ENCODE assay signal across 28 cellular contexts in the genomic region with DNA sequence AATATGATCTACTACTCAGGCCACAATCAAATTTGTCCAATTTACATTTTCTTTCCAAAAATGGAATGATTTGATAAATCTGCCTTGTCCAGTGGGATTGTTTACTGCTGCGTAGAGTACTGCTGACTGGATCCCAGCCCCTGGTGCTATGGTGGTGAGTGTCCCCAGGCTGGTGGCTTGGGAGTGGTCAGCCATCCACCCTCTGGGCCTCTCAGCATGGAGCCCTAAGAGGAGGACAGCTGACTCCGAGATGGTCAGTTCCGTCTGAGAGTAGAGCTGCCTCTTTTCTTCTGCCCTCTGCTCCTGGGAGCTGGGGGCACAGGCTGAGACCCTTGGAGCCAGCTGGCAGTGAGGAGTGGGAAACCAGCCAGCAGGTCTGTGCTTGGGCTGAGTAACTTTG. TPM values are rescaled to one million over a fixed set of nuclear protein-coding genes. Genes with fewer than 3 reads are reported as not detected.
DNase-seq lines count a peak whose midpoint lies in the region; ATAC-seq, FAIRE-seq and TF ChIP-seq lines count a peak whose summit lies in the region.
"Had no signal": no experiment of that assay in that cellular context is flagged by ENCODE, and none has a peak within 500 bp of the region (broad histone marks: within the 10 kb centered on the region; RNA-seq: fewer than 3 reads in every experiment).

No MANE protein-coding gene starts in this region.

- H3K27ac Mint-ChIP-seq in stimulated activated memory B cell treated with anti-CD40 and anti-IgM and Interleukin-4, amounts not matched to agents 10 μg/mL and 1 μg/mL and 100 μg/mL, for 72 hours = no peak overlapping the region
- H3K27ac Mint-ChIP-seq: CD14-positive monocyte; CD4-positive, alpha-beta memory T cell; CD4-positive, CD25-positive, alpha-beta regulatory T cell; CD8-positive, alpha-beta memory T cell had no signal

- TF ChIP-seq RAD21 in K562 (CRISPR knock-in tag; conservative IDR thresholded peaks at IDR 0.05 in 1 of 2, IDR thresholded peaks at IDR 0.05 in 1 of 2) = no peak

- WGBS in K562 (ENCODE audit: insufficient coverage, low coverage, missing lambda C conversion rate) = 0% methylated on average over 3 of the region's 3 CpGs
- no CpG with 5 or more reads among the region's 3 CpGs for WGBS in neuronal stem cell (ENCODE audit: extremely low coverage in 2 of 2, insufficient read length in 2 of 2, insufficient replicate concordance in 1 of 2), 2 donors
- WGBS in aorta, 2 donors = 51 to 57% methylated on average over 3 of the region's 3 CpGs

- H3K4me3 Mint-ChIP-seq in stimulated activated memory B cell treated with anti-CD40 and anti-IgM and Interleukin-4, amounts not matched to agents 10 μg/mL and 1 μg/mL and 100 μg/mL, for 72 hours = no peak overlapping the region
- H3K4me3 Mint-ChIP-seq: CD14-positive monocyte; CD4-positive, alpha-beta memory T cell; CD4-positive, CD25-positive, alpha-beta regulatory T cell; CD8-positive, alpha-beta memory T cell had no signal

- no peak overlapping the region for H2BK5ac ChIP-seq in neuronal stem cell (ENCODE audit: low read length)

- peak overlapping the region; percentile 7 for H3K18ac ChIP-seq in neuronal stem cell (ENCODE audit: low read length)

- POLR2A ChIA-PET in K562 (lab: Yijun Ruan, JAX) = no interaction called here

- TF ChIP-seq CTCF in K562 (IDR thresholded peaks at IDR 0.05 in 2 of 3, conservative IDR thresholded peaks at IDR 0.05 in 1 of 3; ENCODE audit: insufficient read depth in 2 of 3, low read depth in 1 of 3, low read length in 3 of 3) = no peak

- no peak overlapping the region for H2AK5ac ChIP-seq in neuronal stem cell (ENCODE audit: low read depth, low read length)

- H2BK12ac ChIP-seq in neuronal stem cell (ENCODE audit: low read length) = no peak overlapping the region

- H3K4me1 Mint-ChIP-seq in stimulated activated memory B cell treated with anti-CD40 and anti-IgM and Interleukin-4, amounts not matched to agents 10 μg/mL and 1 μg/mL and 100 μg/mL, for 72 hours = no peaks in the 10 kb centered on the region
- H3K4me1 Mint-ChIP-seq: CD14-positive monocyte; CD4-positive, alpha-beta memory T cell; CD4-positive, CD25-positive, alpha-beta regulatory T cell; CD8-positive, alpha-beta memory T cell had no signal

- no peaks in the 10 kb centered on the region for H3K79me1 ChIP-seq in neuronal stem cell (ENCODE audit: low read depth, low read length)

- H3K9me3 Mint-ChIP-seq in stimulated activated memory B cell treated with anti-CD40 and anti-IgM and Interleukin-4, amounts not matched to agents 10 μg/mL and 1 μg/mL and 100 μg/mL, for 72 hours = no peaks in the 10 kb centered on the region

- DNase-seq in K562 (ENCODE audit: extremely low read depth in 1 of 4, low spot score in 3 of 4) (no peak), neuronal stem cell (ENCODE audit: low spot score) (no peak), aorta (no peak), medulla oblongata (ENCODE audit: extremely low spot score) (no peak)
- DNase-seq in stimulated activated CD8-positive, alpha-beta memory T cell treated with anti-CD3 and anti-CD28 coated beads, Interleukin-4, amount 100 ng/mL, for 48 hours = no peak
- DNase-seq: ACHN; BE2C; C1 segment of cervical spinal cord; CD4-positive, alpha-beta memory T cell; CD4-positive, CD25-positive, alpha-beta regulatory T cell; CD8-positive, alpha-beta memory T cell; COR-L47; DMS 273 treated with DMSO at 0.1 percent for 48 hours; DMS153; DMS79; DND-41; EL; GDM1 had no signal

- no peaks in the 10 kb centered on the region for H3K9me1 ChIP-seq in K562 (ENCODE audit: control insufficient read depth, insufficient read depth, low read length)

- no peaks in the 10 kb centered on the region for H3K36me3 Mint-ChIP-seq in stimulated activated memory B cell treated with anti-CD40 and anti-IgM and Interleukin-4, amounts not matched to agents 10 μg/mL and 1 μg/mL and 100 μg/mL, for 72 hours
- H3K36me3 Mint-ChIP-seq: CD14-positive monocyte; CD4-positive, alpha-beta memory T cell; CD4-positive, CD25-positive, alpha-beta regulatory T cell had no signal

- H3K9me3 ChIP-seq in K562 (replicated peaks; ENCODE audit: control insufficient read depth, insufficient read depth, low read depth, low read length) (no peaks in the 10 kb centered on the region), neuronal stem cell (replicated peaks in 1 of 2; ENCODE audit: control insufficient read depth in 2 of 2, insufficient read depth in 1 of 2, low read depth in 1 of 2, low read length in 2 of 2) (no peaks in the 10 kb centered on the region), aorta (ENCODE audit: control insufficient read depth, low read length) (peaks cover 1% of the 10 kb centered on the region)
- H3K9me3 ChIP-seq: BE2C, BLaER1 had no signal

- H2BK120ac ChIP-seq in neuronal stem cell (ENCODE audit: low read depth, low read length) = no peak overlapping the region

- H3K4ac ChIP-seq in neuronal stem cell (ENCODE audit: low read length) = no peak overlapping the region

- no peak overlapping the region for H3K14ac ChIP-seq in neuronal stem cell (ENCODE audit: low read length)

- H4K91ac ChIP-seq in neuronal stem cell (ENCODE audit: low read depth, low read length, poor library complexity) = no peak overlapping the region

- no peaks in the 10 kb centered on the region for H3K79me2 ChIP-seq in K562 (ENCODE audit: control insufficient read depth, insufficient read depth, low read length)

- FAIRE-seq in K562 (lab: Jason Lieb, UNC) = no peak
- FAIRE-seq: A204.1, GM12878, GM12892, GM18507 had no signal

- no peak overlapping the region for H2BK15ac ChIP-seq in neuronal stem cell (ENCODE audit: low read length)

- no peaks in the 10 kb centered on the region for H4K20me1 ChIP-seq in K562 (replicated peaks; ENCODE audit: control insufficient read depth, insufficient read depth, low read length)
- H4K20me1 ChIP-seq: BLaER1 had no signal

- CTCF ChIA-PET in K562 (lab: Yijun Ruan, JAX; ENCODE audit: low intra/inter-chr PET ratio) = no interaction called here

- H3K4me3 ChIP-seq in K562 (no peak overlapping the region), neuronal stem cell (ENCODE audit: low read length in 2 of 2) (no peak overlapping the region), aorta (ENCODE audit: low read length in 2 of 2) (no peak overlapping the region)
- H3K4me3 ChIP-seq: BLaER1, GM12878 had no signal

- H3K27me3 ChIP-seq in K562 (ENCODE audit: control insufficient read depth in 2 of 2, insufficient read depth in 2 of 2, low read length in 2 of 2) (no peaks in the 10 kb centered on the region; a peak in 2 of 5 replicates), neuronal stem cell (ENCODE audit: control insufficient read depth in 3 of 3, insufficient read depth in 3 of 3, low read depth in 1 of 3, low read length in 3 of 3) (peaks cover 0 to 4% (median 0%) of the 10 kb centered on the region in 3 experiments), aorta (ENCODE audit: control insufficient read depth in 1 of 2, insufficient read depth in 2 of 2, low read length in 1 of 2) (no peaks in the 10 kb centered on the region)
- H3K27me3 ChIP-seq: BLaER1 had no signal

- H4K8ac ChIP-seq in neuronal stem cell (ENCODE audit: low read depth, low read length) = no peak overlapping the region

- no peaks in the 10 kb centered on the region for H3K36me3 ChIP-seq in K562 (ENCODE audit: control insufficient read depth, insufficient read depth, low read length)
- H3K36me3 ChIP-seq in neuronal stem cell (replicated peaks in 1 of 2; ENCODE audit: control insufficient read depth in 2 of 2, insufficient read depth in 2 of 2, low read length in 2 of 2) = no peaks in the 10 kb centered on the region
- no peaks in the 10 kb centered on the region for H3K36me3 ChIP-seq in aorta (ENCODE audit: control insufficient read depth in 1 of 2, insufficient read depth in 2 of 2, low read length in 1 of 2)
- H3K36me3 ChIP-seq: BE2C, BLaER1 had no signal

- in situ Hi-C loops in K562 (cut with MboI) = no loop called here

- intact Hi-C loops in K562 (cut with micrococcal nuclease) = no loop called here
- intact Hi-C loops in aorta (cut with DNase I) = no loop called here

- H3K27me3 Mint-ChIP-seq in stimulated activated memory B cell treated with anti-CD40 and anti-IgM and Interleukin-4, amounts not matched to agents 10 μg/mL and 1 μg/mL and 100 μg/mL, for 72 hours = peaks cover 38% of the 10 kb centered on the region

- TF ChIP-seq POLR2A in K562 (conservative IDR thresholded peaks at IDR 0.05) = no peak

- H3K27ac ChIP-seq in K562 (ENCODE audit: extremely low read depth, low read depth, low read length) (no peak overlapping the region), neuronal stem cell (replicated peaks; ENCODE audit: low read length) (no peak overlapping the region), aorta (ENCODE audit: low read depth in 1 of 2, low read length in 2 of 2) (no peak overlapping the region)
- H3K27ac ChIP-seq: 22Rv1, BLaER1 had no signal

- no peak for TF ChIP-seq EP300 in K562 (IDR thresholded peaks at IDR 0.05; ENCODE audit: low read length)

- H3K23ac ChIP-seq in neuronal stem cell (ENCODE audit: low read depth, low read length, poor library complexity) = no peak overlapping the region

- no peak overlapping the region for H2AFZ ChIP-seq in K562 (ENCODE audit: low read depth, low read length)
- H2AFZ ChIP-seq in neuronal stem cell (ENCODE audit: low read length) = no peak overlapping the region

- no TSS peak for BruUV-seq in K562 (replicated peaks; lab: Mats Ljungman, UMichigan)

- no peaks in the 10 kb centered on the region for H3K4me1 ChIP-seq in K562 (replicated peaks in 1 of 2; ENCODE audit: control insufficient read depth in 2 of 2, insufficient read depth in 2 of 2, low read length in 2 of 2)
- H3K4me1 ChIP-seq in neuronal stem cell (ENCODE audit: control insufficient read depth in 2 of 2, insufficient read depth in 1 of 2, low read depth in 1 of 2, low read length in 2 of 2) = no peaks in the 10 kb centered on the region
- no peaks in the 10 kb centered on the region for H3K4me1 ChIP-seq in aorta (ENCODE audit: control insufficient read depth in 1 of 2, insufficient read depth in 2 of 2, low read length in 2 of 2)
- H3K4me1 ChIP-seq: BE2C, BLaER1 had no signal

- H3K4me2 ChIP-seq in K562 (ENCODE audit: insufficient read depth, low read length) = no peak overlapping the region
- no peak overlapping the region for H3K4me2 ChIP-seq in neuronal stem cell (ENCODE audit: insufficient read depth, low read length, poor library complexity, severe bottlenecking)
- H3K4me2 ChIP-seq: BLaER1 had no signal

- H3K9ac ChIP-seq in K562 (ENCODE audit: insufficient read depth in 1 of 2, low read depth in 2 of 2, low read length in 2 of 2) (peak overlapping the region in 1 of 2 experiments; percentile 55; a peak in 1 of 4 replicates), neuronal stem cell (ENCODE audit: low read depth, low read length, poor library complexity) (peak overlapping the region; percentile 53)
- H3K9ac ChIP-seq: BLaER1 had no signal

- peak; percentile 61; the same call in 2 of the 3 replicates for ATAC-seq in K562
- ATAC-seq in stimulated activated memory B cell treated with anti-CD40 and anti-IgM and Interleukin-4, amounts not matched to agents 10 μg/mL and 1 μg/mL and 100 μg/mL, for 72 hours = peak; percentile 31
- peak; percentile 54 for ATAC-seq in aorta (ENCODE audit: low FRiP score)
- ATAC-seq in HG03432 (IDR thresholded peaks at IDR 0.05; ENCODE audit: unreplicated experiment) = no peak
- ATAC-seq: GM12878 had no signal

RNA-seq across cellular contexts. Expression of gene PRDM13, which starts 22.7 kb away (rescaled TPM):
- total RNA-seq in K562 (2011; cell fraction: chromatin; rRNA removed; ENCODE audit: low replicate concordance) = not detected in 2 replicates
- not detected in 2 replicates for total RNA-seq in K562 (2011; cell fraction: nucleolus; rRNA removed)
- not detected in 2 replicates for total RNA-seq in K562 (2011; cell fraction: nucleoplasm; rRNA removed)
- total RNA-seq in K562 (2014; rRNA removed) (not detected in 2 replicates), K562 (2014; rRNA removed; fragmentation: Illumina TruSeq; extraction: Trizol) (not detected in 2 replicates), K562 (2015; rRNA removed; fragmentation: Illumina TruSeq; extraction: Trizol) (not detected in 2 replicates), K562 (2021) (not detected in 2 replicates), aorta (not detected)
- polyA plus RNA-seq in K562 (2011; rRNA removed) (not detected in 2 replicates), K562 (2014; fragmentation: Illumina TruSeq; extraction: Trizol) (not detected in 2 replicates), K562 (2014; fragmentation: Nextera tagmentation; extraction: Ambion mirVana) (not detected), K562 (2014; rRNA removed) (not detected in 2 replicates), aorta (not detected)
- not detected in 2 replicates for polyA plus RNA-seq in K562 (2011; cell fraction: cytosol; rRNA removed)
- not detected in 2 replicates for polyA plus RNA-seq in K562 (2011; cell fraction: nucleus; rRNA removed)
- polyA plus RNA-seq in K562 (2012) = not detected in 2 replicates
- not detected in 2 replicates for polyA minus RNA-seq in K562 (2011; rRNA and poly(A)+ RNA removed)
- polyA minus RNA-seq in K562 (2011; cell fraction: cytosol; rRNA and poly(A)+ RNA removed) = not detected in 2 replicates
- not detected in 2 replicates for polyA minus RNA-seq in K562 (2011; cell fraction: nucleus; rRNA and poly(A)+ RNA removed)
- not detected for polyA plus RNA-seq in neuronal stem cell (2013, experiment 1 of 2)
- 0.03 TPM for polyA plus RNA-seq in neuronal stem cell (2013, experiment 2 of 2)
- total RNA-seq: CD4-positive, alpha-beta memory T cell; CD4-positive, CD25-positive, alpha-beta regulatory T cell had no signal
- polyA plus RNA-seq: AG04450; CD14-positive monocyte; CD4-positive, alpha-beta memory T cell; CD4-positive, CD25-positive, alpha-beta regulatory T cell had no signal
